In the genomic region with DNA sequence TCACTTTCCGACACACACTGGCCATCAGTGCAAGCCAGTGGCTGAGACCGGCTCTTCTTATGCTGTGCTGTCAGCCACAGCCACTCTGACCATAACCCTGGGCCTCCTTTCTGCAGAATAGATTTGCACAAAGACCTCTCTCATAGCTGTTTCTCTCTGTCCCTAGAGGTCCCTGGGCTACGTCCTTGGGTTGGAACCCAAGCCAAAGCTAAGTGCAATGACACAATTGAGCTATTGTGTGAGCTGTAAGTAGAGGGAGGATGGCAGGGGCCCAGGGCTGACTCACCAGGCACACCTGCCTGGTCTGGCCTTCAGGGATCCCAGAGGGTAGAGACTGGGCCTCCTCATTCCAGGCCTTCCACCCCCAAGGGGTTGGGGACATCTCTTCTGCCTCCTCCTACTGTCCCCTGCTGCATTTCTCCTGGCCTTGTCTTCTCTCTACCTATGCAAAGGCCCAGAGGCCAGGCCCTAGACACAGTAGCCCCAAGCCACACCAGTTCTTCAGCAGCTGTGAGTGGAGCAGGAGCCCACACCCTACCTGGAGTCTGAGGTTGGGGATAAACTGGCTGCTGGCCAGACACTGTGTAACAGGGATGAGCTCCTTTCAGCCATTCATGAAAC, we compare ENCODE assay signal across 1 cellular context.
TF ChIP-seq lines count a peak whose summit lies in the region.

No MANE protein-coding gene starts in this region.

TF ChIP-seq in HepG2, 621 proteins besides CTCF, POLR2A, EP300 and RAD21 (continued from another document and continues in another):
- TF ChIP-seq, protein P1, sequence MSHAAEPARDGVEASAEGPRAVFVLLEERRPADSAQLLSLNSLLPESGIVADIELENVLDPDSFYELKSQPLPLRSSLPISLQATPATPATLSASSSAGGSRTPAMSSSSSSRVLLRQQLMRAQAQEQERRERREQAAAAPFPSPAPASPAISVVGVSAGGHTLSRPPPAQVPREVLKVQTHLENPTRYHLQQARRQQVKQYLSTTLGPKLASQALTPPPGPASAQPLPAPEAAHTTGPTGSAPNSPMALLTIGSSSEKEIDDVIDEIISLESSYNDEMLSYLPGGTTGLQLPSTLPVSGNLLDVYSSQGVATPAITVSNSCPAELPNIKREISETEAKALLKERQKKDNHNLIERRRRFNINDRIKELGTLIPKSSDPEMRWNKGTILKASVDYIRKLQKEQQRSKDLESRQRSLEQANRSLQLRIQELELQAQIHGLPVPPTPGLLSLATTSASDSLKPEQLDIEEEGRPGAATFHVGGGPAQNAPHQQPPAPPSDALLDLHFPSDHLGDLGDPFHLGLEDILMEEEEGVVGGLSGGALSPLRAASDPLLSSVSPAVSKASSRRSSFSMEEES (CRISPR knock-in tag; IDR thresholded peaks at IDR 0.05): peak; percentile 75
- TF ChIP-seq SYNCRIP (IDR thresholded peaks at IDR 0.05; ENCODE audit: insufficient read depth, low read depth, low read length): no peak
- TF ChIP-seq, protein P2, sequence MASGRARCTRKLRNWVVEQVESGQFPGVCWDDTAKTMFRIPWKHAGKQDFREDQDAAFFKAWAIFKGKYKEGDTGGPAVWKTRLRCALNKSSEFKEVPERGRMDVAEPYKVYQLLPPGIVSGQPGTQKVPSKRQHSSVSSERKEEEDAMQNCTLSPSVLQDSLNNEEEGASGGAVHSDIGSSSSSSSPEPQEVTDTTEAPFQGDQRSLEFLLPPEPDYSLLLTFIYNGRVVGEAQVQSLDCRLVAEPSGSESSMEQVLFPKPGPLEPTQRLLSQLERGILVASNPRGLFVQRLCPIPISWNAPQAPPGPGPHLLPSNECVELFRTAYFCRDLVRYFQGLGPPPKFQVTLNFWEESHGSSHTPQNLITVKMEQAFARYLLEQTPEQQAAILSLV (CRISPR knock-in tag; IDR thresholded peaks at IDR 0.05; ENCODE audit: borderline replicate concordance): no peak
- TF ChIP-seq ZNF44 (CRISPR knock-in tag; IDR thresholded peaks at IDR 0.05): no peak
- TF ChIP-seq PAX8 (CRISPR knock-in tag; IDR thresholded peaks at IDR 0.05; ENCODE audit: borderline replicate concordance): no peak
- TF ChIP-seq PITX1 (CRISPR knock-in tag; IDR thresholded peaks at IDR 0.05): peak; percentile 83
- TF ChIP-seq ZNF136 (CRISPR knock-in tag; IDR thresholded peaks at IDR 0.05; ENCODE audit: low read depth): no peak; the same call in 1 of the 2 replicates
- TF ChIP-seq AKAP8 (CRISPR knock-in tag; IDR thresholded peaks at IDR 0.05): no peak
- TF ChIP-seq GZF1 (CRISPR knock-in tag; IDR thresholded peaks at IDR 0.05): no peak
- 0 out of 4 replicates have a peak, but pooled peaks of 1 of the 2 experiments have one; percentile 6 for TF ChIP-seq NR2F1 (CRISPR knock-in tag; IDR thresholded peaks at IDR 0.05)
- TF ChIP-seq ZNF343 (CRISPR knock-in tag; IDR thresholded peaks at IDR 0.05): no peak
- TF ChIP-seq TRIM24 (CRISPR knock-in tag; IDR thresholded peaks at IDR 0.05): no peak
- no peak for TF ChIP-seq NBN (conservative IDR thresholded peaks at IDR 0.05)
- peak; percentile 68; the same call in 1 of the 2 replicates for TF ChIP-seq ZNF501 (CRISPR knock-in tag; IDR thresholded peaks at IDR 0.05)
- TF ChIP-seq ZNF510 (CRISPR knock-in tag; IDR thresholded peaks at IDR 0.05; ENCODE audit: low read depth): no peak
- peak; percentile 96 for TF ChIP-seq ZNF772 (CRISPR knock-in tag; IDR thresholded peaks at IDR 0.05)
- no peak for TF ChIP-seq ZNF83 (CRISPR knock-in tag; IDR thresholded peaks at IDR 0.05; ENCODE audit: borderline replicate concordance)
- TF ChIP-seq, protein P3, sequence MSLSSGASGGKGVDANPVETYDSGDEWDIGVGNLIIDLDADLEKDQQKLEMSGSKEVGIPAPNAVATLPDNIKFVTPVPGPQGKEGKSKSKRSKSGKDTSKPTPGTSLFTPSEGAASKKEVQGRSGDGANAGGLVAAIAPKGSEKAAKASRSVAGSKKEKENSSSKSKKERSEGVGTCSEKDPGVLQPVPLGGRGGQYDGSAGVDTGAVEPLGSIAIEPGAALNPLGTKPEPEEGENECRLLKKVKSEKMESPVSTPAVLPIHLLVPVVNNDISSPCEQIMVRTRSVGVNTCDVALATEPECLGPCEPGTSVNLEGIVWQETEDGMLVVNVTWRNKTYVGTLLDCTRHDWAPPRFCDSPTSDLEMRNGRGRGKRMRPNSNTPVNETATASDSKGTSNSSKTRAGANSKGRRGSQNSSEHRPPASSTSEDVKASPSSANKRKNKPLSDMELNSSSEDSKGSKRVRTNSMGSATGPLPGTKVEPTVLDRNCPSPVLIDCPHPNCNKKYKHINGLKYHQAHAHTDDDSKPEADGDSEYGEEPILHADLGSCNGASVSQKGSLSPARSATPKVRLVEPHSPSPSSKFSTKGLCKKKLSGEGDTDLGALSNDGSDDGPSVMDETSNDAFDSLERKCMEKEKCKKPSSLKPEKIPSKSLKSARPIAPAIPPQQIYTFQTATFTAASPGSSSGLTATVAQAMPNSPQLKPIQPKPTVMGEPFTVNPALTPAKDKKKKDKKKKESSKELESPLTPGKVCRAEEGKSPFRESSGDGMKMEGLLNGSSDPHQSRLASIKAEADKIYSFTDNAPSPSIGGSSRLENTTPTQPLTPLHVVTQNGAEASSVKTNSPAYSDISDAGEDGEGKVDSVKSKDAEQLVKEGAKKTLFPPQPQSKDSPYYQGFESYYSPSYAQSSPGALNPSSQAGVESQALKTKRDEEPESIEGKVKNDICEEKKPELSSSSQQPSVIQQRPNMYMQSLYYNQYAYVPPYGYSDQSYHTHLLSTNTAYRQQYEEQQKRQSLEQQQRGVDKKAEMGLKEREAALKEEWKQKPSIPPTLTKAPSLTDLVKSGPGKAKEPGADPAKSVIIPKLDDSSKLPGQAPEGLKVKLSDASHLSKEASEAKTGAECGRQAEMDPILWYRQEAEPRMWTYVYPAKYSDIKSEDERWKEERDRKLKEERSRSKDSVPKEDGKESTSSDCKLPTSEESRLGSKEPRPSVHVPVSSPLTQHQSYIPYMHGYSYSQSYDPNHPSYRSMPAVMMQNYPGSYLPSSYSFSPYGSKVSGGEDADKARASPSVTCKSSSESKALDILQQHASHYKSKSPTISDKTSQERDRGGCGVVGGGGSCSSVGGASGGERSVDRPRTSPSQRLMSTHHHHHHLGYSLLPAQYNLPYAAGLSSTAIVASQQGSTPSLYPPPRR (CRISPR knock-in tag; IDR thresholded peaks at IDR 0.05; ENCODE audit: borderline replicate concordance): peak; percentile 88; the same call in 1 of the 2 replicates
- 0 out of 2 replicates have a peak, but pooled peaks have one; percentile 16 for TF ChIP-seq HCFC1 (IDR thresholded peaks at IDR 0.05; ENCODE audit: low read depth, low read length)
- 0 out of 2 replicates have a peak, but pooled peaks have one; percentile 15 for TF ChIP-seq HNRNPL (IDR thresholded peaks at IDR 0.05; ENCODE audit: low read depth, low read length)
- TF ChIP-seq, protein P4, sequence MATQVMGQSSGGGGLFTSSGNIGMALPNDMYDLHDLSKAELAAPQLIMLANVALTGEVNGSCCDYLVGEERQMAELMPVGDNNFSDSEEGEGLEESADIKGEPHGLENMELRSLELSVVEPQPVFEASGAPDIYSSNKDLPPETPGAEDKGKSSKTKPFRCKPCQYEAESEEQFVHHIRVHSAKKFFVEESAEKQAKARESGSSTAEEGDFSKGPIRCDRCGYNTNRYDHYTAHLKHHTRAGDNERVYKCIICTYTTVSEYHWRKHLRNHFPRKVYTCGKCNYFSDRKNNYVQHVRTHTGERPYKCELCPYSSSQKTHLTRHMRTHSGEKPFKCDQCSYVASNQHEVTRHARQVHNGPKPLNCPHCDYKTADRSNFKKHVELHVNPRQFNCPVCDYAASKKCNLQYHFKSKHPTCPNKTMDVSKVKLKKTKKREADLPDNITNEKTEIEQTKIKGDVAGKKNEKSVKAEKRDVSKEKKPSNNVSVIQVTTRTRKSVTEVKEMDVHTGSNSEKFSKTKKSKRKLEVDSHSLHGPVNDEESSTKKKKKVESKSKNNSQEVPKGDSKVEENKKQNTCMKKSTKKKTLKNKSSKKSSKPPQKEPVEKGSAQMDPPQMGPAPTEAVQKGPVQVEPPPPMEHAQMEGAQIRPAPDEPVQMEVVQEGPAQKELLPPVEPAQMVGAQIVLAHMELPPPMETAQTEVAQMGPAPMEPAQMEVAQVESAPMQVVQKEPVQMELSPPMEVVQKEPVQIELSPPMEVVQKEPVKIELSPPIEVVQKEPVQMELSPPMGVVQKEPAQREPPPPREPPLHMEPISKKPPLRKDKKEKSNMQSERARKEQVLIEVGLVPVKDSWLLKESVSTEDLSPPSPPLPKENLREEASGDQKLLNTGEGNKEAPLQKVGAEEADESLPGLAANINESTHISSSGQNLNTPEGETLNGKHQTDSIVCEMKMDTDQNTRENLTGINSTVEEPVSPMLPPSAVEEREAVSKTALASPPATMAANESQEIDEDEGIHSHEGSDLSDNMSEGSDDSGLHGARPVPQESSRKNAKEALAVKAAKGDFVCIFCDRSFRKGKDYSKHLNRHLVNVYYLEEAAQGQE (IDR thresholded peaks at IDR 0.05; ENCODE audit: borderline replicate concordance in 1 of 2, low read depth in 1 of 2, low read length in 2 of 2): peak in 1 of 2 experiments; percentile 30; a peak in 1 of 4 replicates
- TF ChIP-seq YY1 (IDR thresholded peaks at IDR 0.05; ENCODE audit: insufficient read depth, insufficient replicate concordance, low read depth, low read length): no peak
- no peak for TF ChIP-seq SOX6 (IDR thresholded peaks at IDR 0.05)
- TF ChIP-seq SOX6 (CRISPR knock-in tag; IDR thresholded peaks at IDR 0.05): peak; percentile 98
- TF ChIP-seq ZNF138 (CRISPR knock-in tag; IDR thresholded peaks at IDR 0.05; ENCODE audit: low read depth): no peak
- TF ChIP-seq MIXL1 (CRISPR knock-in tag; IDR thresholded peaks at IDR 0.05): peak; percentile 68; the same call in 1 of the 2 replicates
- no peak; the same call in 1 of the 2 replicates for TF ChIP-seq ZKSCAN1 (IDR thresholded peaks at IDR 0.05; ENCODE audit: low read length)
- peak; percentile 64 for TF ChIP-seq PHF8 (CRISPR knock-in tag; IDR thresholded peaks at IDR 0.05)
- TF ChIP-seq, protein P5, sequence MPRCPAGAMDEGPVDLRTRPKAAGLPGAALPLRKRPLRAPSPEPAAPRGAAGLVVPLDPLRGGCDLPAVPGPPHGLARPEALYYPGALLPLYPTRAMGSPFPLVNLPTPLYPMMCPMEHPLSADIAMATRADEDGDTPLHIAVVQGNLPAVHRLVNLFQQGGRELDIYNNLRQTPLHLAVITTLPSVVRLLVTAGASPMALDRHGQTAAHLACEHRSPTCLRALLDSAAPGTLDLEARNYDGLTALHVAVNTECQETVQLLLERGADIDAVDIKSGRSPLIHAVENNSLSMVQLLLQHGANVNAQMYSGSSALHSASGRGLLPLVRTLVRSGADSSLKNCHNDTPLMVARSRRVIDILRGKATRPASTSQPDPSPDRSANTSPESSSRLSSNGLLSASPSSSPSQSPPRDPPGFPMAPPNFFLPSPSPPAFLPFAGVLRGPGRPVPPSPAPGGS (CRISPR knock-in tag; IDR thresholded peaks at IDR 0.05): peak; percentile 78; the same call in 1 of the 2 replicates
- TF ChIP-seq ZFP1 (CRISPR knock-in tag; IDR thresholded peaks at IDR 0.05): peak; percentile 47; the same call in 1 of the 2 replicates
- TF ChIP-seq ZKSCAN5 (CRISPR knock-in tag; IDR thresholded peaks at IDR 0.05): no peak
- TF ChIP-seq, protein P6, sequence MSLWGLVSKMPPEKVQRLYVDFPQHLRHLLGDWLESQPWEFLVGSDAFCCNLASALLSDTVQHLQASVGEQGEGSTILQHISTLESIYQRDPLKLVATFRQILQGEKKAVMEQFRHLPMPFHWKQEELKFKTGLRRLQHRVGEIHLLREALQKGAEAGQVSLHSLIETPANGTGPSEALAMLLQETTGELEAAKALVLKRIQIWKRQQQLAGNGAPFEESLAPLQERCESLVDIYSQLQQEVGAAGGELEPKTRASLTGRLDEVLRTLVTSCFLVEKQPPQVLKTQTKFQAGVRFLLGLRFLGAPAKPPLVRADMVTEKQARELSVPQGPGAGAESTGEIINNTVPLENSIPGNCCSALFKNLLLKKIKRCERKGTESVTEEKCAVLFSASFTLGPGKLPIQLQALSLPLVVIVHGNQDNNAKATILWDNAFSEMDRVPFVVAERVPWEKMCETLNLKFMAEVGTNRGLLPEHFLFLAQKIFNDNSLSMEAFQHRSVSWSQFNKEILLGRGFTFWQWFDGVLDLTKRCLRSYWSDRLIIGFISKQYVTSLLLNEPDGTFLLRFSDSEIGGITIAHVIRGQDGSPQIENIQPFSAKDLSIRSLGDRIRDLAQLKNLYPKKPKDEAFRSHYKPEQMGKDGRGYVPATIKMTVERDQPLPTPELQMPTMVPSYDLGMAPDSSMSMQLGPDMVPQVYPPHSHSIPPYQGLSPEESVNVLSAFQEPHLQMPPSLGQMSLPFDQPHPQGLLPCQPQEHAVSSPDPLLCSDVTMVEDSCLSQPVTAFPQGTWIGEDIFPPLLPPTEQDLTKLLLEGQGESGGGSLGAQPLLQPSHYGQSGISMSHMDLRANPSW (CRISPR knock-in tag; IDR thresholded peaks at IDR 0.05; ENCODE audit: borderline replicate concordance): peak; percentile 44; the same call in 1 of the 2 replicates
- TF ChIP-seq SMC3 (IDR thresholded peaks at IDR 0.05; ENCODE audit: low read length): peak; percentile 15
- 0 out of 2 replicates have a peak, but pooled peaks have one; percentile 48 for TF ChIP-seq SNAI1 (CRISPR knock-in tag; IDR thresholded peaks at IDR 0.05; ENCODE audit: borderline replicate concordance)
- no peak for TF ChIP-seq MAFK (conservative IDR thresholded peaks at IDR 0.05 in 1 of 2, IDR thresholded peaks at IDR 0.05 in 1 of 2; ENCODE audit: low read length in 2 of 2)
- TF ChIP-seq KDM2A (CRISPR knock-in tag; IDR thresholded peaks at IDR 0.05; ENCODE audit: borderline replicate concordance, low read depth): peak; percentile 70; the same call in 1 of the 2 replicates
- TF ChIP-seq PCBP2 (optimal IDR thresholded peaks at IDR 0.05; ENCODE audit: low read depth, low read length, poor library complexity, severe bottlenecking): no peak
- no peak; the same call in 1 of the 2 replicates for TF ChIP-seq ARNTL (CRISPR knock-in tag; IDR thresholded peaks at IDR 0.05)
- TF ChIP-seq ZC3H13 (CRISPR knock-in tag; IDR thresholded peaks at IDR 0.05): no peak
- TF ChIP-seq ERF (CRISPR knock-in tag; IDR thresholded peaks at IDR 0.05): peak; percentile 68; the same call in 1 of the 2 replicates
- peak; percentile 85; the same call in 1 of the 2 replicates for TF ChIP-seq SMAD1 (CRISPR knock-in tag; IDR thresholded peaks at IDR 0.05; ENCODE audit: borderline replicate concordance, low read depth)
- TF ChIP-seq ZEB1 (IDR thresholded peaks at IDR 0.05; ENCODE audit: insufficient replicate concordance, low read depth): peak; percentile 94
- no peak for TF ChIP-seq MBD4 (IDR thresholded peaks at IDR 0.05; ENCODE audit: borderline replicate concordance, low read length)
- no peak for TF ChIP-seq MATR3 (CRISPR knock-in tag; IDR thresholded peaks at IDR 0.05)
- 0 out of 2 replicates have a peak, but pooled peaks have one; percentile 56 for TF ChIP-seq ZNF598 (CRISPR knock-in tag; IDR thresholded peaks at IDR 0.05; ENCODE audit: borderline replicate concordance)
- TF ChIP-seq, protein P7, sequence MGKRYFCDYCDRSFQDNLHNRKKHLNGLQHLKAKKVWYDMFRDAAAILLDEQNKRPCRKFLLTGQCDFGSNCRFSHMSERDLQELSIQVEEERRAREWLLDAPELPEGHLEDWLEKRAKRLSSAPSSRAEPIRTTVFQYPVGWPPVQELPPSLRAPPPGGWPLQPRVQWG (CRISPR knock-in tag; IDR thresholded peaks at IDR 0.05; ENCODE audit: borderline replicate concordance, low read depth): no peak
- no peak for TF ChIP-seq ZBTB7A (CRISPR knock-in tag; IDR thresholded peaks at IDR 0.05)
- no peak for TF ChIP-seq TOE1 (CRISPR knock-in tag; IDR thresholded peaks at IDR 0.05)
- no peak for TF ChIP-seq ZNF484 (CRISPR knock-in tag; IDR thresholded peaks at IDR 0.05; ENCODE audit: borderline replicate concordance, low read depth)
- peak; percentile 58 for TF ChIP-seq HNF4A (CRISPR knock-in tag; IDR thresholded peaks at IDR 0.05)
